1 cellular context compared by ENCODE assay signal in genomic region chr20:32491764-32492151, GRCh38.
TF ChIP-seq lines count a peak whose summit lies in the region.

No MANE protein-coding gene starts in this region.

TF ChIP-seq in H1, 55 proteins besides CTCF, POLR2A, EP300 and RAD21:
- TF ChIP-seq E2F6 (IDR thresholded peaks at IDR 0.05): 0 out of 2 replicates have a peak, but pooled peaks have one; percentile 1
